8 cellular contexts compared by ENCODE assay signal in genomic region chr5:36739751-36740221, GRCh38.
DNase-seq lines count a peak whose midpoint lies in the region; ATAC-seq and TF ChIP-seq lines count a peak whose summit lies in the region.

No MANE protein-coding gene starts in this region.

- ATAC-seq in GM21515 (IDR thresholded peaks at IDR 0.05; ENCODE audit: unreplicated experiment): no peak

- no CpG with 5 or more reads among the region's 5 CpGs for whole genome bisulfite sequencing in iPS DF 6.9 (ENCODE audit: insufficient coverage, insufficient read length)

- H3K4me3 ChIP-seq in ascending aorta: no peak overlapping the region
- no peak overlapping the region for H3K4me3 ChIP-seq in iPS DF 6.9 (ENCODE audit: low read length)

- H3K27me3 ChIP-seq in ascending aorta (no peaks in the 10 kb centered on the region), iPS DF 6.9 (ENCODE audit: control insufficient read depth, insufficient read depth, low read length) (no peaks in the 10 kb centered on the region)

- TF ChIP-seq CTCF in ascending aorta (IDR thresholded peaks at IDR 0.05): peak; percentile 22 to 60 (median 42)

- no peak overlapping the region for H3K27ac ChIP-seq in ascending aorta
- H3K27ac ChIP-seq in iPS DF 6.9 (ENCODE audit: low read length): no peak overlapping the region

- H3K4me1 ChIP-seq in ascending aorta: peaks cover 0 to 4% of the 10 kb centered on the region in 2 donors
- H3K4me1 ChIP-seq in iPS DF 6.9 (ENCODE audit: control insufficient read depth, insufficient read depth, low read length): peaks cover 1% of the 10 kb centered on the region; the same call in 1 of the 2 replicates

- no peaks in the 10 kb centered on the region for H3K36me3 ChIP-seq in ascending aorta
- H3K36me3 ChIP-seq in iPS DF 6.9 (ENCODE audit: control insufficient read depth, insufficient read depth, low read length): no peaks in the 10 kb centered on the region

- intact Hi-C loops in ascending aorta (cut with DNase I): loop anchor here (5.0 kb wide), 1 partner anchor 268 kb away; no protein-coding TSS in a partner anchor

- peak; percentile 11 for DNase-seq in GM04503 (ENCODE audit: low read depth)
- peak; percentile 63 for DNase-seq in HCEC 1CT
- DNase-seq in NCI-H1417 treated with DMSO at 0.1 percent for 48 hours (lab: John Stamatoyannopoulos, UW): peak; percentile 22
- DNase-seq in T-helper 1 cell: peak; percentile 22 to 56 (median 49)
- DNase-seq in ascending aorta (ENCODE audit: low spot score in 2 of 2): peak in 1 of 2 donors; percentile 80
- DNase-seq in iPS DF 6.9 (ENCODE audit: low read depth, low spot score): peak; percentile 72
- peak; percentile 61 for DNase-seq in stimulated activated CD4-positive, alpha-beta T cell treated with anti-CD3 and anti-CD28 coated beads, Interleukin-12 subunit alpha, Interleukin-12 subunit beta, amount 100 ng/mL, for 4 hours

- H3K9me3 ChIP-seq in ascending aorta (no peaks in the 10 kb centered on the region), iPS DF 6.9 (ENCODE audit: control insufficient read depth, insufficient read depth, low read length) (no peaks in the 10 kb centered on the region)
